14 cellular contexts compared by ENCODE assay signal in genomic region chr18:31244737-31245432, GRCh38.
DNase-seq lines count a peak whose midpoint lies in the region; ATAC-seq and TF ChIP-seq lines count a peak whose summit lies in the region.
"Had no signal": no experiment of that assay in that cellular context is flagged by ENCODE, and none has a peak within 500 bp of the region (broad histone marks: within the 10 kb centered on the region; RNA-seq: fewer than 3 reads in every experiment).

No MANE protein-coding gene starts in this region.

- no peaks in the 10 kb centered on the region for H3K9me3 ChIP-seq in body of pancreas
- H3K9me3 ChIP-seq in left lung, result no peaks in the 10 kb centered on the region
- H3K9me3 ChIP-seq: SJCRH30 had no signal

- in situ Hi-C loops in ACHN (cut with HindIII; ENCODE audit: low pct_ligation_motif_present, low pct_unique_long_range_greater_than_20kb, low sequenced_read_pairs), result no loop called here
- in situ Hi-C loops in GM13977 (cut with MboI; ENCODE audit: low pct_unique_long_range_greater_than_20kb, low sequenced_read_pairs, unreplicated experiment), result no loop called here

- ATAC-seq in body of pancreas (no peak), left lung (no peak)

- DNase-seq in HT-29 (ENCODE audit: low spot score), result peak; percentile 25
- DNase-seq in body of pancreas, result no peak
- DNase-seq in kidney tubule cell (ENCODE audit: low spot score), result peak; percentile 87
- DNase-seq in ACHN, result no peak
- DNase-seq in left lung, result no peak
- DNase-seq in NK-92 treated with Interleukin-12 subunit alpha and Interleukin-12 subunit beta, amount 100 ng/mL, for 24 hours (lab: John Stamatoyannopoulos, UW), result no peak
- DNase-seq in GM13977 (ENCODE audit: low spot score), result no peak
- DNase-seq: activated CD4-positive, alpha-beta T cell treated with anti-CD3 and anti-CD28 coated beads for 4 hours; COR-L47; IMR-90; NCI-H446; occipital lobe; SJCRH30 had no signal

- 24 to 35% methylated on average over 7 of the region's 7 CpGs for WGBS in body of pancreas, 2 donors

- intact Hi-C loops in body of pancreas (cut with DNase I) (no loop called here), left lung (cut with DNase I) (no loop called here)

- H3K4me3 ChIP-seq in body of pancreas, result no peak overlapping the region
- peak overlapping the region in 3 of 7 experiments; percentile 6 to 25 (median 23) for H3K4me3 ChIP-seq in skin epidermis
- H3K4me3 ChIP-seq in left lung, result no peak overlapping the region
- H3K4me3 ChIP-seq: SJCRH30 had no signal

- H3K36me3 ChIP-seq in body of pancreas (replicated peaks in 1 of 2; ENCODE audit: insufficient read depth in 1 of 2, low read depth in 2 of 2) (no peaks in the 10 kb centered on the region), left lung (no peaks in the 10 kb centered on the region)
- H3K36me3 ChIP-seq: SJCRH30 had no signal

- H3K27ac ChIP-seq in body of pancreas, result peak overlapping the region in 3 of 4 donors; percentile 38 to 71 (median 39)
- H3K27ac ChIP-seq in skin epidermis, result peak overlapping the region in 20 of 21 experiments; percentile 19 to 86 (median 78)
- H3K27ac ChIP-seq in left lung, result no peak overlapping the region
- H3K27ac ChIP-seq: SJCRH30 had no signal

- H3K27me3 ChIP-seq in body of pancreas, result no peaks in the 10 kb centered on the region
- no peaks in the 10 kb centered on the region for H3K27me3 ChIP-seq in left lung
- H3K27me3 ChIP-seq: SJCRH30 had no signal

- TF ChIP-seq POLR2A in body of pancreas (IDR thresholded peaks at IDR 0.05), result no peak

- TF ChIP-seq CTCF in body of pancreas (IDR thresholded peaks at IDR 0.05) (no peak), left lung (IDR thresholded peaks at IDR 0.05) (no peak), GM13977 (IDR thresholded peaks at IDR 0.05; ENCODE audit: extremely low read depth, insufficient read depth, missing control alignments) (no peak)

- H3K4me1 ChIP-seq in body of pancreas (peaks cover 63% of the 10 kb centered on the region), left lung (no peaks in the 10 kb centered on the region)
- H3K4me1 ChIP-seq: SJCRH30 had no signal

Comparison
In these comparisons a context has a peak if more than half of its experiments do, and no peak if none do; other contexts are left out.
1. DNase-seq: peak in HT-29 (single experiment) and kidney tubule cell (single experiment); none in body of pancreas (0 of 4), ACHN (single experiment), left lung (0 of 2), NK-92 treated with Interleukin-12 subunit alpha and Interleukin-12 subunit beta, amount 100 ng/mL, for 24 hours (single experiment) and GM13977 (single experiment).
2. H3K27ac ChIP-seq: peak in body of pancreas (3 of 4) and skin epidermis (20 of 21); none in left lung (0 of 2).